Comparison of ENCODE assay signal across 1 cellular context in the genomic region with DNA sequence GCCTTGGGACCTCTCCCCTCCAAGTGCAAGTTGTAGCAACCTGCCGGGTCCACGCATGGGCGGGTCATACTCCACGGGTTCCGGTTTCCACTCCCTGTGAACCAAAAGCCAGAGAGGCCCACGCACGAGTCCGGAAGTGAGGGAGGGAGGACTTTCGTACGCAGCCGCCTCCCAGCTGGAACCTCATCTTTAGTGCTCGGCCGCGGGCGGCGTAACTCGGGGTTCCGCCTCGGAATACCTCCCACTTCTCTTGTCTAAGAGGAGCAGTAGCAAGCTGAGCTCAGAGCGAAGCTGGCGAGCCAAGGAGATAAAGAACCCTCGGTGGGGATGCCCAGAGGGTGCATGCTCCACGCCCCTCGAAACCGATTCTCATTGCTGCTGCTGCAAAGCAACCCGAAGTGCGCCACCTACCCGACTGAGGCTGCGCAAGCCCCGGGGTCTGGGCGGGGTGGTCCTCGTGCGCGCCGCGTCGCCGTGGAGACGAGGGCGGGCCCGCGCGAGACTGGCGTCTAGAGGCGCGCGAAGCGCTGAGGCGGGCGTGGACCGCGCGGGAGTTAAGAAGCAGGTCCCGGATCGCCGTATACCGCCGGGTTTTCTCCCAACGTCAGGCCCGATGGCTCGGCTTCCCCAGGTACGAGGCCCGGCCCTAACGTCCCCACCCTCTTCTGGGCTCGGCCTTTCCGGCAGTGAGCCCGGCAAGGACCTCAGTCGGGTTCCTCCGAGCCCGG.
A peak's percentile ranks its signal among the peaks of the same experiment; 100 is the strongest.
TF ChIP-seq lines count a peak whose summit lies in the region.

A gene with protein sequence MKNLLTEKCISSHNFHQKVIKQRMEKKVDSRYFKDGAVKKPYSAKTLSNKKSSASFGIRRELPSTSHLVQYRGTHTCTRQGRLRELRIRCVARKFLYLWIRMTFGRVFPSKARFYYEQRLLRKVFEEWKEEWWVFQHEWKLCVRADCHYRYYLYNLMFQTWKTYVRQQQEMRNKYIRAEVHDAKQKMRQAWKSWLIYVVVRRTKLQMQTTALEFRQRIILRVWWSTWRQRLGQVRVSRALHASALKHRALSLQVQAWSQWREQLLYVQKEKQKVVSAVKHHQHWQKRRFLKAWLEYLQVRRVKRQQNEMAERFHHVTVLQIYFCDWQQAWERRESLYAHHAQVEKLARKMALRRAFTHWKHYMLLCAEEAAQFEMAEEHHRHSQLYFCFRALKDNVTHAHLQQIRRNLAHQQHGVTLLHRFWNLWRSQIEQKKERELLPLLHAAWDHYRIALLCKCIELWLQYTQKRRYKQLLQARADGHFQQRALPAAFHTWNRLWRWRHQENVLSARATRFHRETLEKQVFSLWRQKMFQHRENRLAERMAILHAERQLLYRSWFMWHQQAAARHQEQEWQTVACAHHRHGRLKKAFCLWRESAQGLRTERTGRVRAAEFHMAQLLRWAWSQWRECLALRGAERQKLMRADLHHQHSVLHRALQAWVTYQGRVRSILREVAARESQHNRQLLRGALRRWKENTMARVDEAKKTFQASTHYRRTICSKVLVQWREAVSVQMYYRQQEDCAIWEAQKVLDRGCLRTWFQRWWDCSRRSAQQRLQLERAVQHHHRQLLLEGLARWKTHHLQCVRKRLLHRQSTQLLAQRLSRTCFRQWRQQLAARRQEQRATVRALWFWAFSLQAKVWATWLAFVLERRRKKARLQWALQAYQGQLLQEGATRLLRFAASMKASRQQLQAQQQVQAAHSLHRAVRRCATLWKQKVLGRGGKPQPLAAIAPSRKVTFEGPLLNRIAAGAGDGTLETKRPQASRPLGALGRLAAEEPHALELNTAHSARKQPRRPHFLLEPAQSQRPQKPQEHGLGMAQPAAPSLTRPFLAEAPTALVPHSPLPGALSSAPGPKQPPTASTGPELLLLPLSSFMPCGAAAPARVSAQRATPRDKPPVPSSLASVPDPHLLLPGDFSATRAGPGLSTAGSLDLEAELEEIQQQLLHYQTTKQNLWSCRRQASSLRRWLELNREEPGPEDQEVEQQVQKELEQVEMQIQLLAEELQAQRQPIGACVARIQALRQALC (plus strand): TSS at position 530 of the 728 bp plus-strand sequence. CDS start 11,749 bp downstream, outside the sequence.

TF ChIP-seq in HepG2, 621 proteins besides CTCF, POLR2A, EP300 and RAD21 (continued from another document and continues in another):
- TF ChIP-seq, protein P1, sequence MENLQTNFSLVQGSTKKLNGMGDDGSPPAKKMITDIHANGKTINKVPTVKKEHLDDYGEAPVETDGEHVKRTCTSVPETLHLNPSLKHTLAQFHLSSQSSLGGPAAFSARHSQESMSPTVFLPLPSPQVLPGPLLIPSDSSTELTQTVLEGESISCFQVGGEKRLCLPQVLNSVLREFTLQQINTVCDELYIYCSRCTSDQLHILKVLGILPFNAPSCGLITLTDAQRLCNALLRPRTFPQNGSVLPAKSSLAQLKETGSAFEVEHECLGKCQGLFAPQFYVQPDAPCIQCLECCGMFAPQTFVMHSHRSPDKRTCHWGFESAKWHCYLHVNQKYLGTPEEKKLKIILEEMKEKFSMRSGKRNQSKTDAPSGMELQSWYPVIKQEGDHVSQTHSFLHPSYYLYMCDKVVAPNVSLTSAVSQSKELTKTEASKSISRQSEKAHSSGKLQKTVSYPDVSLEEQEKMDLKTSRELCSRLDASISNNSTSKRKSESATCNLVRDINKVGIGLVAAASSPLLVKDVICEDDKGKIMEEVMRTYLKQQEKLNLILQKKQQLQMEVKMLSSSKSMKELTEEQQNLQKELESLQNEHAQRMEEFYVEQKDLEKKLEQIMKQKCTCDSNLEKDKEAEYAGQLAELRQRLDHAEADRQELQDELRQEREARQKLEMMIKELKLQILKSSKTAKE (CRISPR knock-in tag; IDR thresholded peaks at IDR 0.05; ENCODE audit: borderline replicate concordance), result no peak
- TF ChIP-seq ZNF431 (CRISPR knock-in tag; IDR thresholded peaks at IDR 0.05; ENCODE audit: borderline replicate concordance, low read depth), result no peak; the same call in 1 of the 2 replicates
- TF ChIP-seq MAZ (IDR thresholded peaks at IDR 0.05; ENCODE audit: borderline replicate concordance, low read depth, low read length), result peak; percentile 31; the same call in 1 of the 2 replicates
- TF ChIP-seq MAZ (CRISPR knock-in tag; IDR thresholded peaks at IDR 0.05; ENCODE audit: low read depth), result peak; percentile 77; the same call in 1 of the 2 replicates
- TF ChIP-seq TMF1 (CRISPR knock-in tag; IDR thresholded peaks at IDR 0.05; ENCODE audit: low read depth), result no peak
- no peak for TF ChIP-seq ATAD3A (CRISPR knock-in tag; IDR thresholded peaks at IDR 0.05)
- TF ChIP-seq HNRNPL (IDR thresholded peaks at IDR 0.05; ENCODE audit: low read depth, low read length), result 0 out of 2 replicates have a peak, but pooled peaks have one; percentile 42
- TF ChIP-seq U2AF1 (optimal IDR thresholded peaks at IDR 0.05; ENCODE audit: low read depth, low read length), result peak; percentile 14
- TF ChIP-seq, protein P2, sequence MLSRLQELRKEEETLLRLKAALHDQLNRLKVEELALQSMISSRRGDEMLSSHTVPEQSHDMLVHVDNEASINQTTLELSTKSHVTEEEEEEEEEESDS (CRISPR knock-in tag; IDR thresholded peaks at IDR 0.05; ENCODE audit: borderline replicate concordance), result no peak
- TF ChIP-seq, protein P3, sequence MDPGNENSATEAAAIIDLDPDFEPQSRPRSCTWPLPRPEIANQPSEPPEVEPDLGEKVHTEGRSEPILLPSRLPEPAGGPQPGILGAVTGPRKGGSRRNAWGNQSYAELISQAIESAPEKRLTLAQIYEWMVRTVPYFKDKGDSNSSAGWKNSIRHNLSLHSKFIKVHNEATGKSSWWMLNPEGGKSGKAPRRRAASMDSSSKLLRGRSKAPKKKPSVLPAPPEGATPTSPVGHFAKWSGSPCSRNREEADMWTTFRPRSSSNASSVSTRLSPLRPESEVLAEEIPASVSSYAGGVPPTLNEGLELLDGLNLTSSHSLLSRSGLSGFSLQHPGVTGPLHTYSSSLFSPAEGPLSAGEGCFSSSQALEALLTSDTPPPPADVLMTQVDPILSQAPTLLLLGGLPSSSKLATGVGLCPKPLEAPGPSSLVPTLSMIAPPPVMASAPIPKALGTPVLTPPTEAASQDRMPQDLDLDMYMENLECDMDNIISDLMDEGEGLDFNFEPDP (CRISPR knock-in tag; conservative IDR thresholded peaks at IDR 0.05), result no peak
- TF ChIP-seq, protein P4, sequence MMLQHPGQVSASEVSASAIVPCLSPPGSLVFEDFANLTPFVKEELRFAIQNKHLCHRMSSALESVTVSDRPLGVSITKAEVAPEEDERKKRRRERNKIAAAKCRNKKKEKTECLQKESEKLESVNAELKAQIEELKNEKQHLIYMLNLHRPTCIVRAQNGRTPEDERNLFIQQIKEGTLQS (CRISPR knock-in tag; IDR thresholded peaks at IDR 0.05), result no peak
- TF ChIP-seq IRX3 (CRISPR knock-in tag; IDR thresholded peaks at IDR 0.05; ENCODE audit: borderline replicate concordance, low read depth), result no peak
- no peak for TF ChIP-seq ZZZ3 (CRISPR knock-in tag; IDR thresholded peaks at IDR 0.05; ENCODE audit: borderline replicate concordance)
- TF ChIP-seq RARG (CRISPR knock-in tag; IDR thresholded peaks at IDR 0.05; ENCODE audit: low read depth), result no peak
- TF ChIP-seq ZNF7 (CRISPR knock-in tag; IDR thresholded peaks at IDR 0.05), result no peak
- no peak for TF ChIP-seq ZNF282 (IDR thresholded peaks at IDR 0.05; ENCODE audit: partially characterized antibody)
- TF ChIP-seq ZNF317 (CRISPR knock-in tag; IDR thresholded peaks at IDR 0.05), result no peak
- TF ChIP-seq NCOR1 (IDR thresholded peaks at IDR 0.05; ENCODE audit: borderline replicate concordance, low read length), result no peak
- TF ChIP-seq, protein P5, sequence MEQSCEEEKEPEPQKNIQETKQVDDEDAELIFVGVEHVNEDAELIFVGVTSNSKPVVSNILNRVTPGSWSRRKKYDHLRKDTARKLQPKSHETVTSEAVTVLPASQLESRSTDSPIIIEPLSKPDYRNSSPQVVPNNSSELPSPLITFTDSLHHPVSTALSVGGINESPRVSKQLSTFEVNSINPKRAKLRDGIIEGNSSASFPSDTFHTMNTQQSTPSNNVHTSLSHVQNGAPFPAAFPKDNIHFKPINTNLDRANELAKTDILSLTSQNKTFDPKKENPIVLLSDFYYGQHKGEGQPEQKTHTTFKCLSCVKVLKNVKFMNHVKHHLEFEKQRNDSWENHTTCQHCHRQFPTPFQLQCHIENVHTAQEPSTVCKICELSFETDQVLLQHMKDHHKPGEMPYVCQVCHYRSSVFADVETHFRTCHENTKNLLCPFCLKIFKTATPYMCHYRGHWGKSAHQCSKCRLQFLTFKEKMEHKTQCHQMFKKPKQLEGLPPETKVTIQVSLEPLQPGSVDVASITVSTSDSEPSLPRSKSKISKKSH (CRISPR knock-in tag; IDR thresholded peaks at IDR 0.05; ENCODE audit: borderline replicate concordance), result peak; percentile 10; the same call in 1 of the 2 replicates
- TF ChIP-seq, protein P6, sequence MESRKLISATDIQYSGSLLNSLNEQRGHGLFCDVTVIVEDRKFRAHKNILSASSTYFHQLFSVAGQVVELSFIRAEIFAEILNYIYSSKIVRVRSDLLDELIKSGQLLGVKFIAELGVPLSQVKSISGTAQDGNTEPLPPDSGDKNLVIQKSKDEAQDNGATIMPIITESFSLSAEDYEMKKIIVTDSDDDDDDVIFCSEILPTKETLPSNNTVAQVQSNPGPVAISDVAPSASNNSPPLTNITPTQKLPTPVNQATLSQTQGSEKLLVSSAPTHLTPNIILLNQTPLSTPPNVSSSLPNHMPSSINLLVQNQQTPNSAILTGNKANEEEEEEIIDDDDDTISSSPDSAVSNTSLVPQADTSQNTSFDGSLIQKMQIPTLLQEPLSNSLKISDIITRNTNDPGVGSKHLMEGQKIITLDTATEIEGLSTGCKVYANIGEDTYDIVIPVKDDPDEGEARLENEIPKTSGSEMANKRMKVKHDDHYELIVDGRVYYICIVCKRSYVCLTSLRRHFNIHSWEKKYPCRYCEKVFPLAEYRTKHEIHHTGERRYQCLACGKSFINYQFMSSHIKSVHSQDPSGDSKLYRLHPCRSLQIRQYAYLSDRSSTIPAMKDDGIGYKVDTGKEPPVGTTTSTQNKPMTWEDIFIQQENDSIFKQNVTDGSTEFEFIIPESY (CRISPR knock-in tag; IDR thresholded peaks at IDR 0.05), result no peak
- TF ChIP-seq ETV6 (CRISPR knock-in tag; conservative IDR thresholded peaks at IDR 0.05), result no peak
- TF ChIP-seq RBM22 (optimal IDR thresholded peaks at IDR 0.05; ENCODE audit: low read length), result peak; percentile 52
- TF ChIP-seq, protein P7, sequence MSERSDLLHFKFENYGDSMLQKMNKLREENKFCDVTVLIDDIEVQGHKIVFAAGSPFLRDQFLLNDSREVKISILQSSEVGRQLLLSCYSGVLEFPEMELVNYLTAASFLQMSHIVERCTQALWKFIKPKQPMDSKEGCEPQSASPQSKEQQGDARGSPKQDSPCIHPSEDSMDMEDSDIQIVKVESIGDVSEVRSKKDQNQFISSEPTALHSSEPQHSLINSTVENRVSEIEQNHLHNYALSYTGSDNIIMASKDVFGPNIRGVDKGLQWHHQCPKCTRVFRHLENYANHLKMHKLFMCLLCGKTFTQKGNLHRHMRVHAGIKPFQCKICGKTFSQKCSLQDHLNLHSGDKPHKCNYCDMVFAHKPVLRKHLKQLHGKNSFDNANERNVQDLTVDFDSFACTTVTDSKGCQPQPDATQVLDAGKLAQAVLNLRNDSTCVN (CRISPR knock-in tag; IDR thresholded peaks at IDR 0.05; ENCODE audit: borderline replicate concordance), result no peak
- peak; percentile 93 for TF ChIP-seq KLF12 (CRISPR knock-in tag; IDR thresholded peaks at IDR 0.05; ENCODE audit: borderline replicate concordance)
- no peak for TF ChIP-seq ZNF891 (CRISPR knock-in tag; IDR thresholded peaks at IDR 0.05)
- peak; percentile 12; the same call in 1 of the 2 replicates for TF ChIP-seq RXRA (CRISPR knock-in tag; IDR thresholded peaks at IDR 0.05)
- TF ChIP-seq, protein P8, sequence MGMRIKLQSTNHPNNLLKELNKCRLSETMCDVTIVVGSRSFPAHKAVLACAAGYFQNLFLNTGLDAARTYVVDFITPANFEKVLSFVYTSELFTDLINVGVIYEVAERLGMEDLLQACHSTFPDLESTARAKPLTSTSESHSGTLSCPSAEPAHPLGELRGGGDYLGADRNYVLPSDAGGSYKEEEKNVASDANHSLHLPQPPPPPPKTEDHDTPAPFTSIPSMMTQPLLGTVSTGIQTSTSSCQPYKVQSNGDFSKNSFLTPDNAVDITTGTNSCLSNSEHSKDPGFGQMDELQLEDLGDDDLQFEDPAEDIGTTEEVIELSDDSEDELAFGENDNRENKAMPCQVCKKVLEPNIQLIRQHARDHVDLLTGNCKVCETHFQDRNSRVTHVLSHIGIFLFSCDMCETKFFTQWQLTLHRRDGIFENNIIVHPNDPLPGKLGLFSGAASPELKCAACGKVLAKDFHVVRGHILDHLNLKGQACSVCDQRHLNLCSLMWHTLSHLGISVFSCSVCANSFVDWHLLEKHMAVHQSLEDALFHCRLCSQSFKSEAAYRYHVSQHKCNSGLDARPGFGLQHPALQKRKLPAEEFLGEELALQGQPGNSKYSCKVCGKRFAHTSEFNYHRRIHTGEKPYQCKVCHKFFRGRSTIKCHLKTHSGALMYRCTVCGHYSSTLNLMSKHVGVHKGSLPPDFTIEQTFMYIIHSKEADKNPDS (CRISPR knock-in tag; IDR thresholded peaks at IDR 0.05), result no peak
- no peak for TF ChIP-seq ZMYM2 (CRISPR knock-in tag; IDR thresholded peaks at IDR 0.05)
- TF ChIP-seq, protein P9, sequence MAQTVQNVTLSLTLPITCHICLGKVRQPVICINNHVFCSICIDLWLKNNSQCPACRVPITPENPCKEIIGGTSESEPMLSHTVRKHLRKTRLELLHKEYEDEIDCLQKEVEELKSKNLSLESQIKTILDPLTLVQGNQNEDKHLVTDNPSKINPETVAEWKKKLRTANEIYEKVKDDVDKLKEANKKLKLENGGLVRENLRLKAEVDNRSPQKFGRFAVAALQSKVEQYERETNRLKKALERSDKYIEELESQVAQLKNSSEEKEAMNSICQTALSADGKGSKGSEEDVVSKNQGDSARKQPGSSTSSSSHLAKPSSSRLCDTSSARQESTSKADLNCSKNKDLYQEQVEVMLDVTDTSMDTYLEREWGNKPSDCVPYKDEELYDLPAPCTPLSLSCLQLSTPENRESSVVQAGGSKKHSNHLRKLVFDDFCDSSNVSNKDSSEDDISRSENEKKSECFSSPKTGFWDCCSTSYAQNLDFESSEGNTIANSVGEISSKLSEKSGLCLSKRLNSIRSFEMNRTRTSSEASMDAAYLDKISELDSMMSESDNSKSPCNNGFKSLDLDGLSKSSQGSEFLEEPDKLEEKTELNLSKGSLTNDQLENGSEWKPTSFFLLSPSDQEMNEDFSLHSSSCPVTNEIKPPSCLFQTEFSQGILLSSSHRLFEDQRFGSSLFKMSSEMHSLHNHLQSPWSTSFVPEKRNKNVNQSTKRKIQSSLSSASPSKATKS (CRISPR knock-in tag; IDR thresholded peaks at IDR 0.05), result no peak
- TF ChIP-seq ZNF615 (CRISPR knock-in tag; IDR thresholded peaks at IDR 0.05; ENCODE audit: borderline replicate concordance), result no peak
- no peak for TF ChIP-seq ZNF577 (CRISPR knock-in tag; IDR thresholded peaks at IDR 0.05; ENCODE audit: borderline replicate concordance, low read depth)
- TF ChIP-seq CHD2 (IDR thresholded peaks at IDR 0.05; ENCODE audit: low read depth, low read length), result peak; percentile 90
- TF ChIP-seq, protein P10, sequence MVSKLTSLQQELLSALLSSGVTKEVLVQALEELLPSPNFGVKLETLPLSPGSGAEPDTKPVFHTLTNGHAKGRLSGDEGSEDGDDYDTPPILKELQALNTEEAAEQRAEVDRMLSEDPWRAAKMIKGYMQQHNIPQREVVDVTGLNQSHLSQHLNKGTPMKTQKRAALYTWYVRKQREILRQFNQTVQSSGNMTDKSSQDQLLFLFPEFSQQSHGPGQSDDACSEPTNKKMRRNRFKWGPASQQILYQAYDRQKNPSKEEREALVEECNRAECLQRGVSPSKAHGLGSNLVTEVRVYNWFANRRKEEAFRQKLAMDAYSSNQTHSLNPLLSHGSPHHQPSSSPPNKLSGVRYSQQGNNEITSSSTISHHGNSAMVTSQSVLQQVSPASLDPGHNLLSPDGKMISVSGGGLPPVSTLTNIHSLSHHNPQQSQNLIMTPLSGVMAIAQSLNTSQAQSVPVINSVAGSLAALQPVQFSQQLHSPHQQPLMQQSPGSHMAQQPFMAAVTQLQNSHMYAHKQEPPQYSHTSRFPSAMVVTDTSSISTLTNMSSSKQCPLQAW (CRISPR knock-in tag; IDR thresholded peaks at IDR 0.05), result peak; percentile 37
- TF ChIP-seq AGO1 (IDR thresholded peaks at IDR 0.05; ENCODE audit: low read depth, low read length, poor library complexity, severe bottlenecking), result peak; percentile 81
- no peak for TF ChIP-seq ISX (CRISPR knock-in tag; conservative IDR thresholded peaks at IDR 0.05)
